In genomic region chr4:91502365-91502764, GRCh38 we compare ENCODE assay signal across 12 cellular contexts.
DNase-seq lines count a peak whose midpoint lies in the region; ATAC-seq, FAIRE-seq and TF ChIP-seq lines count a peak whose summit lies in the region.
"Had no signal": no experiment of that assay in that cellular context is flagged by ENCODE, and none has a peak within 500 bp of the region (broad histone marks: within the 10 kb centered on the region; RNA-seq: fewer than 3 reads in every experiment).

No MANE protein-coding gene starts in this region.

- TF ChIP-seq CTCF in bronchial epithelial cell (IDR thresholded peaks at IDR 0.05; ENCODE audit: insufficient read depth, low read length, severe bottlenecking) (peak; percentile 39), neural progenitor cell (IDR thresholded peaks at IDR 0.05) (peak; percentile 50), body of pancreas (IDR thresholded peaks at IDR 0.05) (peak in 1 of 7 experiments; percentile 2), thyroid gland (IDR thresholded peaks at IDR 0.05) (no peak)

- H3K9me3 ChIP-seq in neural progenitor cell (ENCODE audit: low read depth) (no peaks in the 10 kb centered on the region), body of pancreas (no peaks in the 10 kb centered on the region), thyroid gland (no peaks in the 10 kb centered on the region)
- H3K9me3 ChIP-seq: mucosa of descending colon had no signal

- no peak overlapping the region for H2AFZ ChIP-seq in neural progenitor cell (replicated peaks)

- H3K27ac Mint-ChIP-seq in neural progenitor cell: no peak overlapping the region

- intact Hi-C loops in body of pancreas (cut with DNase I): no loop called here
- intact Hi-C loops in thyroid gland (cut with DNase I): no loop called here

- H3K4me1 ChIP-seq in neural progenitor cell (no peaks in the 10 kb centered on the region), body of pancreas (no peaks in the 10 kb centered on the region), thyroid gland (no peaks in the 10 kb centered on the region)

- no peak overlapping the region for H3K4me2 ChIP-seq in neural progenitor cell

- no peak for ATAC-seq in body of pancreas
- no peak for ATAC-seq in GM21381 (IDR thresholded peaks at IDR 0.05; ENCODE audit: unreplicated experiment)
- ATAC-seq: mucosa of descending colon had no signal

- H3K9me3 Mint-ChIP-seq in neural progenitor cell: no peaks in the 10 kb centered on the region

- no peak overlapping the region for H3K27ac ChIP-seq in neural progenitor cell
- no peak overlapping the region for H3K27ac ChIP-seq in body of pancreas
- H3K27ac ChIP-seq in thyroid gland: no peak overlapping the region

- DNase-seq in NCI-H1694 treated with DMSO at 0.1 percent for 48 hours (lab: John Stamatoyannopoulos, UW) (peak; percentile 17), NCI-H1694 (lab: John Stamatoyannopoulos, UW) (no peak), Kasumi-1 (lab: John Stamatoyannopoulos, UW) (peak; percentile 4 to 31), bronchial epithelial cell (ENCODE audit: low read depth) (peak; percentile 51), neural progenitor cell (ENCODE audit: low spot score) (peak; percentile 44), body of pancreas (no peak), thyroid gland (no peak)
- DNase-seq: GDM1, MV-4-11 had no signal

- no peak overlapping the region for H3K4me3 Mint-ChIP-seq in neural progenitor cell

- no peaks in the 10 kb centered on the region for H3F3A ChIP-seq in neural progenitor cell (ENCODE audit: low read depth)

- no peaks in the 10 kb centered on the region for H3K79me2 ChIP-seq in neural progenitor cell (ENCODE audit: low read depth)

- TF ChIP-seq POLR2A in body of pancreas (IDR thresholded peaks at IDR 0.05) (no peak), thyroid gland (IDR thresholded peaks at IDR 0.05) (no peak)

- no peak for FAIRE-seq in bronchial epithelial cell (lab: Jason Lieb, UNC)
- FAIRE-seq: RCC 7860 had no signal

- no peak overlapping the region for H3K9ac ChIP-seq in neural progenitor cell

- H4K20me1 ChIP-seq in neural progenitor cell (ENCODE audit: low read depth): no peaks in the 10 kb centered on the region

- no peaks in the 10 kb centered on the region for H3K27me3 Mint-ChIP-seq in neural progenitor cell (ENCODE audit: insufficient read depth, low read depth)

- no peaks in the 10 kb centered on the region for H3K27me3 ChIP-seq in bronchial epithelial cell (ENCODE audit: control insufficient read depth, insufficient read depth, low read length)
- no peaks in the 10 kb centered on the region for H3K27me3 ChIP-seq in neural progenitor cell
- H3K27me3 ChIP-seq in body of pancreas: no peaks in the 10 kb centered on the region
- no peaks in the 10 kb centered on the region for H3K27me3 ChIP-seq in thyroid gland

- H3K36me3 ChIP-seq in bronchial epithelial cell (ENCODE audit: control insufficient read depth, insufficient read depth, low read length): no peaks in the 10 kb centered on the region
- H3K36me3 ChIP-seq in neural progenitor cell: no peaks in the 10 kb centered on the region
- H3K36me3 ChIP-seq in body of pancreas (replicated peaks in 1 of 2; ENCODE audit: insufficient read depth in 1 of 2, low read depth in 2 of 2): no peaks in the 10 kb centered on the region
- no peaks in the 10 kb centered on the region for H3K36me3 ChIP-seq in thyroid gland

- no peaks in the 10 kb centered on the region for H3K4me1 Mint-ChIP-seq in neural progenitor cell

- H3K4me3 ChIP-seq in bronchial epithelial cell (ENCODE audit: low read depth, low read length) (no peak overlapping the region), neural progenitor cell (no peak overlapping the region), body of pancreas (no peak overlapping the region), thyroid gland (replicated peaks in 1 of 3) (no peak overlapping the region)
- H3K4me3 ChIP-seq: mucosa of descending colon had no signal

- H3K36me3 Mint-ChIP-seq in neural progenitor cell: no peaks in the 10 kb centered on the region

Comparison
In these comparisons a context has a peak if more than half of its experiments do, and no peak if none do; other contexts are left out.
1. DNase-seq: peak in NCI-H1694 treated with DMSO at 0.1 percent for 48 hours (single experiment), Kasumi-1 (2 of 2), bronchial epithelial cell (single experiment) and neural progenitor cell (single experiment); none in NCI-H1694 (single experiment), body of pancreas (0 of 4) and thyroid gland (0 of 2).
2. CTCF ChIP-seq: peak in bronchial epithelial cell (single experiment) and neural progenitor cell (single experiment); none in thyroid gland (0 of 6).